ENCODE assay signal across 39 cellular contexts in the genomic region with DNA sequence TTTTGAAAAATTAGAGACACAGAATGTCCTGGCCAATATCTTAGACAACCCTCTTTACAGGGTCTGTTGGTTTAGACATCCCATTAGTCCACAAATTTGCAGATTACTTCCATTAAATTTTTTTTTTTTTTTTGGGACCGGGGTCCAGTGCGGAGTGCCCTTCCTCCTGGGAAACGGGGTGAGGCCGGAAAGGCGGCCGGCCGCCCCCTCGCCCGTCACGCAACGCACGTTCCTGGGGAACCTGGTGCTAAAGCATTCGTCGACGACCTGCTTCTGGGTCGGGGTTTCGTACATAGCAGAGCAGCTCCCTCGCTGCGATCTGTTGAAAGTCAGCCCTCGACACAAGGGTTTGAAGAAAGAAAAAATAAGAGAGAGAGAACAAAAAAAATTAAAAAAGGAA.
"Had no signal": no experiment of that assay in that cellular context is flagged by ENCODE, and none has a peak within 500 bp of the region (broad histone marks: within the 10 kb centered on the region; RNA-seq: fewer than 3 reads in every experiment).

No MANE protein-coding gene starts in this region.

- H3K9me3 Mint-ChIP-seq: activated naive CD4-positive, alpha-beta T cell treated with anti-CD3 and anti-CD28 coated beads, Interleukin-2, amount 50 U/mL, for 24 hours had no signal

- H3K27me3 Mint-ChIP-seq: activated naive CD4-positive, alpha-beta T cell treated with anti-CD3 and anti-CD28 coated beads, Interleukin-2, amount 10 ng/mL, durations not matched to agents 7 days and 5 days; activated naive CD4-positive, alpha-beta T cell treated with anti-CD3 and anti-CD28 coated beads, Interleukin-2, amount 50 U/mL, for 24 hours; activated naive CD8-positive, alpha-beta T cell; activated naive CD8-positive, alpha-beta T cell treated with anti-CD3 and anti-CD28 coated beads for 36 hours; activated naive CD8-positive, alpha-beta T cell treated with anti-CD3 and anti-CD28 coated beads, Interleukin-2, amount 10 ng/mL, durations not matched to agents 7 days and 5 days; activated naive CD8-positive, alpha-beta T cell treated with anti-CD3 and anti-CD28 coated beads, Interleukin-2, amount 50 U/mL, for 24 hours; activated T-cell treated with anti-CD3 and anti-CD28 coated beads, Interleukin-2, amount 50 U/mL, for 24 hours; activated T-helper 17 cell treated with anti-CD3 and anti-CD28 coated beads, Interleukin-2, amount 50 U/mL, for 72 hours; brain; central memory CD8-positive, alpha-beta T cell had no signal

- H3K4me1 ChIP-seq: ascending aorta, body of pancreas, breast epithelium had no signal

- H3K4me1 Mint-ChIP-seq: activated naive CD4-positive, alpha-beta T cell treated with anti-CD3 and anti-CD28 coated beads, Interleukin-2, amount 10 ng/mL, durations not matched to agents 7 days and 5 days; activated naive CD4-positive, alpha-beta T cell treated with anti-CD3 and anti-CD28 coated beads, Interleukin-2, amount 50 U/mL, for 24 hours; activated naive CD8-positive, alpha-beta T cell treated with anti-CD3 and anti-CD28 coated beads for 36 hours; activated naive CD8-positive, alpha-beta T cell treated with anti-CD3 and anti-CD28 coated beads, Interleukin-2, amount 10 ng/mL, durations not matched to agents 7 days and 5 days; activated naive CD8-positive, alpha-beta T cell treated with anti-CD3 and anti-CD28 coated beads, Interleukin-2, amount 50 U/mL, for 24 hours; activated T-helper 17 cell treated with anti-CD3 and anti-CD28 coated beads, Interleukin-2, amount 50 U/mL, for 72 hours; brain; central memory CD8-positive, alpha-beta T cell had no signal

- H3K4me3 ChIP-seq: adrenal gland, ascending aorta, body of pancreas, breast epithelium, cardiac muscle cell had no signal

- DNase-seq: activated effector memory CD4-positive, alpha-beta T cell treated with anti-CD3 and anti-CD28 coated beads, Interleukin-2, amount 50 U/mL, for 16 hours; activated effector memory CD4-positive, alpha-beta T cell treated with Interleukin-2 at 50 U/mL for 16 hours; activated gamma-delta T cell; activated gamma-delta T cell treated with Interleukin-2 at 50 U/mL for 16 hours; activated naive CD4-positive, alpha-beta T cell; activated naive CD4-positive, alpha-beta T cell treated with anti-CD3 and anti-CD28 coated beads for 36 hours; activated naive CD4-positive, alpha-beta T cell treated with anti-CD3 and anti-CD28 coated beads, Interleukin-2, amount 10 ng/mL, durations not matched to agents 7 days and 5 days; activated naive CD4-positive, alpha-beta T cell treated with anti-CD3 and anti-CD28 coated beads, Interleukin-2, amount 50 U/mL, for 16 hours; activated naive CD4-positive, alpha-beta T cell treated with Interleukin-2 at 50 U/mL for 16 hours; activated naive CD8-positive, alpha-beta T cell treated with anti-CD3 and anti-CD28 coated beads for 36 hours; activated naive CD8-positive, alpha-beta T cell treated with anti-CD3 and anti-CD28 coated beads, Interleukin-2, amount 10 ng/mL, durations not matched to agents 7 days and 5 days; activated naive CD8-positive, alpha-beta T cell treated with anti-CD3 and anti-CD28 coated beads, Interleukin-2, amount 50 U/mL, for 24 hours; activated T-cell treated with anti-CD3 and anti-CD28 coated beads, Interleukin-2, amount 50 U/mL, for 24 hours; activated T-cell treated with anti-CD3 and anti-CD28 coated beads, Interleukin-2, amount 50 U/mL, for 4 hours; activated T-cell treated with anti-CD3 and anti-CD28 coated beads, Interleukin-2, amount 50 U/mL, for 48 hours; activated T-cell treated with anti-CD3 and anti-CD28 coated beads, Interleukin-2, amount 50 U/mL, for 72 hours; adrenal gland; amniotic stem cell; amygdala; anterior cingulate cortex; aorta; body of pancreas; brain microvascular endothelial cell; caudate nucleus; central memory CD4-positive, alpha-beta T cell; cerebellar nuclear complex had no signal

- H3K27ac Mint-ChIP-seq: activated naive CD4-positive, alpha-beta T cell treated with anti-CD3 and anti-CD28 coated beads for 36 hours; activated naive CD4-positive, alpha-beta T cell treated with anti-CD3 and anti-CD28 coated beads, Interleukin-2, amount 10 ng/mL, durations not matched to agents 7 days and 5 days; activated naive CD4-positive, alpha-beta T cell treated with anti-CD3 and anti-CD28 coated beads, Interleukin-2, amount 50 U/mL, for 24 hours; activated naive CD4-positive, alpha-beta T cell treated with anti-CD3 and anti-CD28 coated beads, Interleukin-2, amount 50 U/mL, for 72 hours; activated naive CD8-positive, alpha-beta T cell; activated naive CD8-positive, alpha-beta T cell treated with anti-CD3 and anti-CD28 coated beads for 36 hours; activated naive CD8-positive, alpha-beta T cell treated with anti-CD3 and anti-CD28 coated beads, Interleukin-2, amount 10 ng/mL, durations not matched to agents 7 days and 5 days; activated naive CD8-positive, alpha-beta T cell treated with anti-CD3 and anti-CD28 coated beads, Interleukin-2, amount 50 U/mL, for 24 hours; activated T-cell treated with anti-CD3 and anti-CD28 coated beads, Interleukin-2, amount 50 U/mL, for 24 hours; activated T-cell treated with anti-CD3 and anti-CD28 coated beads, Interleukin-2, amount 50 U/mL, for 72 hours; activated T-helper 1 cell treated with anti-CD3 and anti-CD28 coated beads, Interleukin-12 subunit alpha, Interleukin-12 subunit beta, Interleukin-2, Interleukin-4 antibody, amounts not matched to agents 30 ng/mL and 10 ng/mL and 1 ng/mL, durations not matched to agents 14 hours and 24 hours and 36 hours; activated T-helper 17 cell treated with anti-CD3 and anti-CD28 coated beads, Interleukin-2, amount 50 U/mL, for 72 hours; activated T-helper 2 cell treated with anti-CD3 and anti-CD28 coated beads, Interferon-gamma antibody, Interleukin-2, Interleukin-4, amounts not matched to agents 10 μg/mL and 5 μg/mL and 100 μg/mL, durations not matched to agents 14 hours and 24 hours and 36 hours; brain had no signal

- H3K36me3 ChIP-seq: adrenal gland, ascending aorta, brain microvascular endothelial cell, breast epithelium, cardiac muscle cell had no signal

- FAIRE-seq: astrocyte, bronchial epithelial cell had no signal

- H3K9me3 ChIP-seq: adrenal gland had no signal

- H3K27me3 ChIP-seq: adrenal gland, ascending aorta, body of pancreas, brain microvascular endothelial cell, breast epithelium, cardiac muscle cell had no signal

- H3K36me3 Mint-ChIP-seq: activated naive CD4-positive, alpha-beta T cell treated with anti-CD3 and anti-CD28 coated beads, Interleukin-2, amount 10 ng/mL, durations not matched to agents 7 days and 5 days; activated naive CD8-positive, alpha-beta T cell treated with anti-CD3 and anti-CD28 coated beads, Interleukin-2, amount 10 ng/mL, durations not matched to agents 7 days and 5 days had no signal

- H3K4me3 Mint-ChIP-seq: activated naive CD4-positive, alpha-beta T cell treated with anti-CD3 and anti-CD28 coated beads for 36 hours; activated naive CD4-positive, alpha-beta T cell treated with anti-CD3 and anti-CD28 coated beads, Interleukin-2, amount 10 ng/mL, durations not matched to agents 7 days and 5 days; activated naive CD4-positive, alpha-beta T cell treated with anti-CD3 and anti-CD28 coated beads, Interleukin-2, amount 50 U/mL, for 24 hours; activated naive CD8-positive, alpha-beta T cell; activated naive CD8-positive, alpha-beta T cell treated with anti-CD3 and anti-CD28 coated beads for 36 hours; activated naive CD8-positive, alpha-beta T cell treated with anti-CD3 and anti-CD28 coated beads, Interleukin-2, amount 10 ng/mL, durations not matched to agents 7 days and 5 days; activated naive CD8-positive, alpha-beta T cell treated with anti-CD3 and anti-CD28 coated beads, Interleukin-2, amount 50 U/mL, for 24 hours; activated T-cell treated with anti-CD3 and anti-CD28 coated beads, Interleukin-2, amount 50 U/mL, for 24 hours; activated T-cell treated with anti-CD3 and anti-CD28 coated beads, Interleukin-2, amount 50 U/mL, for 4 hours; activated T-cell treated with anti-CD3 and anti-CD28 coated beads, Interleukin-2, amount 50 U/mL, for 72 hours; activated T-helper 1 cell treated with anti-CD3 and anti-CD28 coated beads, Interleukin-12 subunit alpha, Interleukin-12 subunit beta, Interleukin-2, Interleukin-4 antibody, amounts not matched to agents 30 ng/mL and 10 ng/mL and 1 ng/mL, durations not matched to agents 14 hours and 24 hours and 36 hours; activated T-helper 17 cell treated with anti-CD3 and anti-CD28 coated beads, Interleukin-2, amount 50 U/mL, for 72 hours; brain; central memory CD8-positive, alpha-beta T cell had no signal

- ATAC-seq: activated naive CD4-positive, alpha-beta T cell treated with anti-CD3 and anti-CD28 coated beads, Interleukin-2, amount 50 U/mL, for 72 hours; activated naive CD8-positive, alpha-beta T cell treated with anti-CD3 and anti-CD28 coated beads, Interleukin-2, amount 50 U/mL, for 24 hours; activated T-cell treated with anti-CD3 and anti-CD28 coated beads, Interleukin-2, amount 50 U/mL, for 4 hours; activated T-cell treated with anti-CD3 and anti-CD28 coated beads, Interleukin-2, amount 50 U/mL, for 72 hours; activated T-helper 17 cell treated with anti-CD3 and anti-CD28 coated beads, Interleukin-2, amount 50 U/mL, for 72 hours; body of pancreas had no signal

- H3K27ac ChIP-seq: adrenal gland, ascending aorta, body of pancreas, brain microvascular endothelial cell, breast epithelium, cardiac muscle cell had no signal
